ENCODE assay signal across 1 cellular context in genomic region chr5:150541895-150542294, GRCh38.
TF ChIP-seq lines count a peak whose summit lies in the region.

No MANE protein-coding gene starts in this region.

TF ChIP-seq in WTC11, 78 proteins besides CTCF, POLR2A, EP300 and RAD21 (continued from another document):
- TF ChIP-seq, protein P1, sequence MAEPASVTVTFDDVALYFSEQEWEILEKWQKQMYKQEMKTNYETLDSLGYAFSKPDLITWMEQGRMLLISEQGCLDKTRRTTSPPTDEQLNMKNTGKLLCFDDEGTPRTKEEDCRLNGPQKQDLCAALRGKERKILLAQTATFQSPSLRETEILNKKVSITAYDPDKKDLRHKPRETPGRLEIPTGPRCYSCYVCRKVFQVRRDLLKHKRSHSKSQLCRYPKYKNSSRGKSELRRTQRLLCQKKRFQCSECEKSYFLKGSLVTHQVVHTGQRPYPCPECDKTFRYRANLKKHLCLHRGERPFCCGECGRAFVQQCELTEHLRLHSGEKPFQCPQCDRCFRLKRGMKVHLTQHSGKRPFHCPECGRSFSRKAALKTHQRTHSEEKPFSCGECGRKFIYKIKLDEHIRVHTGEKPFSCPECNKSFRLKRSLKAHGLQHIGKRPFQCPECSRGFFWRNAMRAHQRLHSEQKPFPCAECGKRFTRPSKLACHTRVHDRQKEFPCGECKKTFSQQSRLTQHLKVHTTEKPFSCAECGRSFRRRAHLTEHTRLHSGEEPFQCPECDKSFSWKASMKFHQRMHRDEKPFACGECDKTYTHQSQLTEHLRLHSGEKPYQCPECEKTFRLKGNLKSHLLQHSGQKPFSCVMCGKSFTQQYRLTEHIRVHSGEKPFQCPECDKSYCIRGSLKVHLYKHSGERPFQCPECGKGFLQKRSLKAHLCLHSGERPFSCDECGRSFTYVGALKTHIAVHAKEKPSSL (CRISPR knock-in tag; conservative IDR thresholded peaks at IDR 0.05): no peak
